8 cellular contexts compared by ENCODE assay signal in the genomic region with DNA sequence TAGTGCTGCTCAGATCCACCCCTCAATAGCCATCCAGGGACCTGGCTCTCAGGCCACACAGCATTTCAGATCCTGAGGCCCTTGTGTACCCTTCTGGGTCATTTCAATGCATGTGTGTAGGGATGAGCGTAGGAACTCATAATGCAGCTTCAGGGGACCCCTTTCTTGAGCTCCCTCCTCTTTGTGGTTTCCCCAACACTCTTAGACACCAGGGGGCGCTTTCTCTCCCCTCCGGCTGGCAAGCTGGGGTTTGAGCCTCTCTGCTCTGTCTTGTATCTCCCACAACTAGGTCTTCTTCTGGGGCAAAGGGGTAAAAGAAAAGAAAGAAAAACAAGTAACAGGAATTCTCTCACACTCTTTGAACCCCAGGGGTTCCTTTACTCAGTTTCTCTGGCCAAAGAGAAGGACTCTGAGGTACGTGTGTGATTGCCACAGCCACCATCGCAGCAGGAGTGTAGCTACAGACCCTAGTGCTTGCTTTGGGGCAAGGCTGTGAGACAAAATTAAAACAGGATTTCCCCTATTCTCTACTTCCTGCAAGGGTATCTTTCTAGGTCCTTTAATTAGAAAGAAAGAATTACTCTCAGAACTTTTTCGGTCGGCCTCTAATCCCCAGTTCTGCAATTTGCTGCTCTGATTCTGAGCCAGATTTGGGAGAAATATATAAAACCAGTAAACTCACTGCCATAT. TPM values are rescaled to one million over a fixed set of nuclear protein-coding genes. Genes with fewer than 3 reads are reported as not detected.
A peak's percentile ranks its signal among the peaks of the same experiment; 100 is the strongest.
DNase-seq lines count a peak whose midpoint lies in the region; ATAC-seq and TF ChIP-seq lines count a peak whose summit lies in the region.

No MANE protein-coding gene starts in this region.

- peaks cover 9% of the 10 kb centered on the region; the same call in 1 of the 2 replicates for H3K36me3 ChIP-seq in RWPE2 (ENCODE audit: low read depth)

- ATAC-seq in GM21360 (IDR thresholded peaks at IDR 0.05; ENCODE audit: unreplicated experiment): peak; percentile 90
- peak; percentile 51 for ATAC-seq in HG03575 (IDR thresholded peaks at IDR 0.05; ENCODE audit: extremely low read depth, insufficient number of reproducible peaks, low FRiP score, unreplicated experiment)
- peak; percentile 64; the same call in 1 of the 3 replicates for ATAC-seq in RWPE2 (ENCODE audit: low read depth)

- H3K9me3 ChIP-seq in RWPE2 (ENCODE audit: severe bottlenecking): no peaks in the 10 kb centered on the region

- TF ChIP-seq CTCF in RWPE2 (IDR thresholded peaks at IDR 0.05; ENCODE audit: poor library complexity, severe bottlenecking) (peak; percentile 85), astrocyte of the cerebellum (IDR thresholded peaks at IDR 0.05; ENCODE audit: low read depth, low read length, missing control alignments) (peak; percentile 81)

- no peak overlapping the region for H3K4me3 ChIP-seq in RWPE2 (ENCODE audit: severe bottlenecking)
- no peak overlapping the region for H3K4me3 ChIP-seq in astrocyte of the cerebellum (ENCODE audit: low read depth, low read length)

- H3K4me1 ChIP-seq in RWPE2 (ENCODE audit: insufficient read depth, poor library complexity, severe bottlenecking): peaks cover 8% of the 10 kb centered on the region

- in situ Hi-C loops in astrocyte of the cerebellum (cut with HindIII; ENCODE audit: low sequenced_read_pairs): no loop called here

- no peaks in the 10 kb centered on the region for H3K27me3 ChIP-seq in RWPE2 (ENCODE audit: insufficient read depth, poor library complexity, severe bottlenecking)

- H3K27ac ChIP-seq in RWPE2 (ENCODE audit: poor library complexity, severe bottlenecking): no peak overlapping the region

- peak; percentile 70 for DNase-seq in GM03348 (ENCODE audit: low spot score)
- DNase-seq in RWPE2 (ENCODE audit: low spot score): no peak
- DNase-seq in astrocyte of the cerebellum (ENCODE audit: low read depth): no peak
- DNase-seq in iris pigment epithelial cell (ENCODE audit: low read depth): peak; percentile 61
- peak; percentile 33 for DNase-seq in stimulated activated CD4-positive, alpha-beta T cell treated with anti-CD3 and anti-CD28 coated beads, Interleukin-4, amount 100 ng/mL, for 1 hour
- DNase-seq in cerebellum (ENCODE audit: low spot score): no peak

RNA-seq across cellular contexts. Expression of a gene that starts 38.0 kb away (rescaled TPM):
- 21.6 TPM for total RNA-seq in cerebellum

Comparison
In these comparisons a context has a peak if more than half of its experiments do, and no peak if none do; other contexts are left out.
1. DNase-seq: peak in GM03348 (single experiment), iris pigment epithelial cell (single experiment) and stimulated activated CD4-positive, alpha-beta T cell treated with anti-CD3 and anti-CD28 coated beads, Interleukin-4, amount 100 ng/mL, for 1 hour (single experiment); none in RWPE2 (single experiment), astrocyte of the cerebellum (single experiment) and cerebellum (single experiment).
2. Peak in every context shown above with its lines, with median percentiles within 50 percentile points of each other: ATAC-seq.